ENCODE assay signal across 15 cellular contexts in genomic region chr11:118117790-118118601, GRCh38.
DNase-seq lines count a peak whose midpoint lies in the region; ATAC-seq lines count a peak whose summit lies in the region.
"Had no signal": no experiment of that assay in that cellular context is flagged by ENCODE, and none has a peak within 500 bp of the region (broad histone marks: within the 10 kb centered on the region; RNA-seq: fewer than 3 reads in every experiment).

No MANE protein-coding gene starts in this region.

- peak; percentile 49 for ATAC-seq in HG03175 (IDR thresholded peaks at IDR 0.05; ENCODE audit: unreplicated experiment)
- ATAC-seq in stimulated activated memory B cell treated with anti-CD40 and anti-IgM and Interleukin-4, amounts not matched to agents 10 μg/mL and 1 μg/mL and 100 μg/mL, for 72 hours, result peak; percentile 88
- ATAC-seq: activated CD4-positive, CD25-positive, alpha-beta regulatory T cell treated with anti-CD3 and anti-CD28 coated beads, Interleukin-2, amount 50 U/mL, for 24 hours had no signal

- H3K4me1 Mint-ChIP-seq in stimulated activated memory B cell treated with anti-CD40 and anti-IgM and Interleukin-4, amounts not matched to agents 10 μg/mL and 1 μg/mL and 100 μg/mL, for 72 hours, result peaks cover 31% of the 10 kb centered on the region
- H3K4me1 Mint-ChIP-seq: brain had no signal

- peak in 2 of 3 experiments; percentile 1 to 25 for DNase-seq in activated CD8-positive, alpha-beta memory T cell treated with anti-CD3 and anti-CD28 coated beads for 48 hours (ENCODE audit: low read depth in 2 of 3, low spot score in 2 of 3)
- DNase-seq in activated CD8-positive, alpha-beta memory T cell treated with anti-CD3 and anti-CD28 coated beads, Interleukin-2, amount 50 U/mL, for 48 hours, result no peak
- DNase-seq in effector CD8-positive, alpha-beta T cell (lab: John Stamatoyannopoulos, UW), result peak; percentile 4
- DNase-seq in iPS-NIHi11 (ENCODE audit: low spot score), result no peak
- no peak for DNase-seq in GOT3 (lab: John Stamatoyannopoulos, UW)
- no peak for DNase-seq in activated CD4-positive, alpha-beta T cell treated with anti-CD3 and anti-CD28 coated beads, Interleukin-2, amount 50 U/mL, for 4 hours
- DNase-seq: effector memory CD4-positive, alpha-beta T cell; NCI-H1105; NCI-H226; substantia nigra had no signal

- no peaks in the 10 kb centered on the region for H3K36me3 Mint-ChIP-seq in stimulated activated memory B cell treated with anti-CD40 and anti-IgM and Interleukin-4, amounts not matched to agents 10 μg/mL and 1 μg/mL and 100 μg/mL, for 72 hours
- H3K36me3 Mint-ChIP-seq: brain had no signal

- peaks cover 20% of the 10 kb centered on the region for H3K27me3 Mint-ChIP-seq in stimulated activated memory B cell treated with anti-CD40 and anti-IgM and Interleukin-4, amounts not matched to agents 10 μg/mL and 1 μg/mL and 100 μg/mL, for 72 hours

- peaks cover 6% of the 10 kb centered on the region for H3K9me3 Mint-ChIP-seq in stimulated activated memory B cell treated with anti-CD40 and anti-IgM and Interleukin-4, amounts not matched to agents 10 μg/mL and 1 μg/mL and 100 μg/mL, for 72 hours

- H3K4me3 Mint-ChIP-seq in stimulated activated memory B cell treated with anti-CD40 and anti-IgM and Interleukin-4, amounts not matched to agents 10 μg/mL and 1 μg/mL and 100 μg/mL, for 72 hours, result no peak overlapping the region
- H3K4me3 Mint-ChIP-seq: brain had no signal

- H3K27ac Mint-ChIP-seq in stimulated activated memory B cell treated with anti-CD40 and anti-IgM and Interleukin-4, amounts not matched to agents 10 μg/mL and 1 μg/mL and 100 μg/mL, for 72 hours, result peak overlapping the region; percentile 13
- H3K27ac Mint-ChIP-seq: activated T-helper 2 cell treated with anti-CD3 and anti-CD28 coated beads, Interferon-gamma antibody, Interleukin-2, Interleukin-4, amounts not matched to agents 10 μg/mL and 5 μg/mL and 100 μg/mL, durations not matched to agents 14 hours and 24 hours and 36 hours; brain had no signal

Comparison
In these comparisons a context has a peak if more than half of its experiments do, and no peak if none do; other contexts are left out.
1. DNase-seq: peak in activated CD8-positive, alpha-beta memory T cell treated with anti-CD3 and anti-CD28 coated beads for 48 hours (2 of 3) and effector CD8-positive, alpha-beta T cell (single experiment); none in activated CD8-positive, alpha-beta memory T cell treated with anti-CD3 and anti-CD28 coated beads, Interleukin-2, amount 50 U/mL, for 48 hours (single experiment), iPS-NIHi11 (single experiment), GOT3 (single experiment) and activated CD4-positive, alpha-beta T cell treated with anti-CD3 and anti-CD28 coated beads, Interleukin-2, amount 50 U/mL, for 4 hours (0 of 2).